Comparison of ENCODE assay signal across 22 cellular contexts in genomic region chr1:50898773-50899172, GRCh38.
DNase-seq lines count a peak whose midpoint lies in the region; ATAC-seq and TF ChIP-seq lines count a peak whose summit lies in the region.
"Had no signal": no experiment of that assay in that cellular context is flagged by ENCODE, and none has a peak within 500 bp of the region (broad histone marks: within the 10 kb centered on the region; RNA-seq: fewer than 3 reads in every experiment).

No MANE protein-coding gene starts in this region.

- no peak overlapping the region for H3K27ac ChIP-seq in Karpas-422 (ENCODE audit: low read length)
- no peak overlapping the region for H3K27ac ChIP-seq in osteoblast (ENCODE audit: low read depth, low read length)
- H3K27ac ChIP-seq: BLaER1 had no signal

- DNase-seq in Karpas-422, result peak; percentile 17
- DNase-seq in osteoblast (ENCODE audit: insufficient read length, low spot score, missing footprints), result peak; percentile 66
- DNase-seq in NOMO-1 treated with DMSO at 0.1 percent for 48 hours (lab: John Stamatoyannopoulos, UW; ENCODE audit: unreplicated experiment), result no peak
- DNase-seq in NCI-H226, result no peak
- DNase-seq: 8988T; ACHN; BE2C; C1 segment of cervical spinal cord; CD4-positive, alpha-beta memory T cell; CD4-positive, CD25-positive, alpha-beta regulatory T cell; CD8-positive, alpha-beta memory T cell; COR-L47; DMS 273 treated with DMSO at 0.1 percent for 48 hours; DMS153; DMS53; DMS79; DND-41; EL; GDM1 had no signal

- no peak overlapping the region for H3K4me3 ChIP-seq in Karpas-422 (ENCODE audit: low read length)
- H3K4me3 ChIP-seq in osteoblast (ENCODE audit: insufficient read depth, low read length), result no peak overlapping the region
- H3K4me3 ChIP-seq: BLaER1, GM12878 had no signal

- H3K9me3 ChIP-seq in Karpas-422 (ENCODE audit: low read length) (no peaks in the 10 kb centered on the region), osteoblast (ENCODE audit: low read depth, low read length) (no peaks in the 10 kb centered on the region)
- H3K9me3 ChIP-seq: BE2C had no signal

- no peak for ATAC-seq in activated CD4-positive, CD25-positive, alpha-beta regulatory T cell treated with anti-CD3 and anti-CD28 coated beads, Interleukin-2, amount 50 U/mL, for 24 hours
- ATAC-seq: GM12878 had no signal

- H2AFZ ChIP-seq in Karpas-422 (ENCODE audit: low read length) (no peak overlapping the region), osteoblast (ENCODE audit: low read length) (no peak overlapping the region)

- H3K9ac ChIP-seq in Karpas-422 (ENCODE audit: low read length), result no peak overlapping the region
- H3K9ac ChIP-seq: BLaER1 had no signal

- H3K79me2 ChIP-seq in Karpas-422 (ENCODE audit: low read length) (peaks cover 98% of the 10 kb centered on the region), osteoblast (ENCODE audit: insufficient read depth, low read length) (peaks cover 44% of the 10 kb centered on the region)

- no peaks in the 10 kb centered on the region for H3K9me2 ChIP-seq in Karpas-422 (replicated peaks; ENCODE audit: insufficient read depth, low read length)

- no peaks in the 10 kb centered on the region for H4K20me1 ChIP-seq in Karpas-422 (ENCODE audit: insufficient read depth, low read depth, low read length)
- peaks cover 5% of the 10 kb centered on the region for H4K20me1 ChIP-seq in osteoblast (ENCODE audit: insufficient read depth, low read length)

- H3K27me3 ChIP-seq in Karpas-422 (ENCODE audit: low read length) (no peaks in the 10 kb centered on the region), osteoblast (ENCODE audit: insufficient read depth, low read length) (no peaks in the 10 kb centered on the region)
- H3K27me3 ChIP-seq: BE2C, BLaER1 had no signal

- no peaks in the 10 kb centered on the region for H3K4me1 ChIP-seq in Karpas-422 (ENCODE audit: low read length)
- H3K4me1 ChIP-seq in osteoblast (ENCODE audit: insufficient read depth, low read length), result no peaks in the 10 kb centered on the region
- H3K4me1 ChIP-seq: BE2C, BLaER1 had no signal

- H3K36me3 ChIP-seq in Karpas-422 (ENCODE audit: insufficient read depth, low read length), result no peaks in the 10 kb centered on the region
- no peaks in the 10 kb centered on the region for H3K36me3 ChIP-seq in osteoblast (ENCODE audit: insufficient read depth, low read length)
- H3K36me3 ChIP-seq: BE2C had no signal

- H3K4me2 ChIP-seq in Karpas-422 (ENCODE audit: low read depth, low read length, poor library complexity, severe bottlenecking) (no peak overlapping the region), osteoblast (ENCODE audit: insufficient read depth, low read length) (no peak overlapping the region)
- H3K4me2 ChIP-seq: BLaER1 had no signal

- TF ChIP-seq CTCF in osteoblast (IDR thresholded peaks at IDR 0.05; ENCODE audit: extremely low read depth, low read depth, low read length), result no peak

Comparison
In these comparisons a context has a peak if more than half of its experiments do, and no peak if none do; other contexts are left out.
1. DNase-seq: peak in Karpas-422 (single experiment) and osteoblast (single experiment); none in NOMO-1 treated with DMSO at 0.1 percent for 48 hours (single experiment) and NCI-H226 (single experiment).